ENCODE assay signal across 1 cellular context in the genomic region with DNA sequence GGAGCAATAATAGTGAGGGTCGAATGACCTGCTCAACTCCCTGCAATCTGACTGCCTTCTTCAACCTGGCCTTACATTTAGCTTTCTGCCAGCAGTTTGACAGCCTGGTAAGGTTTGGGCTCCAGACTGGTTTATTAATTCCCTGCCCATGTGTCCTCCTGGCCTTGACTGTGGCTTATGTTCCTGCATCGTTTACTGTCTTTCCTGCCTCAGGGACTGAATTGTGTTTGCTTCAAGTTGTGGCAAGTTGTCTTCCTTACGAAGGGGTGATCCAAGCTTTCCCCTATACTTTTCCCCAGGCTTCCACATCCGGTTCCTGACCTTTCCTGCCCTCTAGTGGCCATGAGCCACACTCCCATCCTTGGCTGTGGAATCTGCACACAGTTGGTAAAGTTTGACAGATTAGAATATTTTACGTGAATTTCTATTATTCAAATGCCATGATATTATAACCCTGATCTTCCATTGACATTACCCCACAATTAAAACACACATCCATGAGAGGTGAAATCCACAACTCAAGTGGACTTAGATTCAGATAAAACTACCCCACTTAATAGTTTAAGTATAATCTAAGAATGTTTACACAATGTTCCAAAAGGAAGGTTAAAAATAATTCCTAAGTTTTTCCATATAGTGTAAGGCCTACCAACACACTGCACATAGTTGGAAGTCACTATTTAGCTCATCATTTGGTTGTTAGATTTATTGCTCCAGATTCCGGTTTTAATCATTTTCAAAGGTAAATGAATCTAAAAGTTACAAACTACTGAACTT.
TF ChIP-seq lines count a peak whose summit lies in the region.

No MANE protein-coding gene starts in this region.

TF ChIP-seq in HCT116, 20 proteins besides CTCF, POLR2A, EP300 and RAD21 (continued from another document):
- no peak for TF ChIP-seq ZNF274 (IDR thresholded peaks at IDR 0.05; ENCODE audit: low read depth, low read length)
- TF ChIP-seq, protein P1, sequence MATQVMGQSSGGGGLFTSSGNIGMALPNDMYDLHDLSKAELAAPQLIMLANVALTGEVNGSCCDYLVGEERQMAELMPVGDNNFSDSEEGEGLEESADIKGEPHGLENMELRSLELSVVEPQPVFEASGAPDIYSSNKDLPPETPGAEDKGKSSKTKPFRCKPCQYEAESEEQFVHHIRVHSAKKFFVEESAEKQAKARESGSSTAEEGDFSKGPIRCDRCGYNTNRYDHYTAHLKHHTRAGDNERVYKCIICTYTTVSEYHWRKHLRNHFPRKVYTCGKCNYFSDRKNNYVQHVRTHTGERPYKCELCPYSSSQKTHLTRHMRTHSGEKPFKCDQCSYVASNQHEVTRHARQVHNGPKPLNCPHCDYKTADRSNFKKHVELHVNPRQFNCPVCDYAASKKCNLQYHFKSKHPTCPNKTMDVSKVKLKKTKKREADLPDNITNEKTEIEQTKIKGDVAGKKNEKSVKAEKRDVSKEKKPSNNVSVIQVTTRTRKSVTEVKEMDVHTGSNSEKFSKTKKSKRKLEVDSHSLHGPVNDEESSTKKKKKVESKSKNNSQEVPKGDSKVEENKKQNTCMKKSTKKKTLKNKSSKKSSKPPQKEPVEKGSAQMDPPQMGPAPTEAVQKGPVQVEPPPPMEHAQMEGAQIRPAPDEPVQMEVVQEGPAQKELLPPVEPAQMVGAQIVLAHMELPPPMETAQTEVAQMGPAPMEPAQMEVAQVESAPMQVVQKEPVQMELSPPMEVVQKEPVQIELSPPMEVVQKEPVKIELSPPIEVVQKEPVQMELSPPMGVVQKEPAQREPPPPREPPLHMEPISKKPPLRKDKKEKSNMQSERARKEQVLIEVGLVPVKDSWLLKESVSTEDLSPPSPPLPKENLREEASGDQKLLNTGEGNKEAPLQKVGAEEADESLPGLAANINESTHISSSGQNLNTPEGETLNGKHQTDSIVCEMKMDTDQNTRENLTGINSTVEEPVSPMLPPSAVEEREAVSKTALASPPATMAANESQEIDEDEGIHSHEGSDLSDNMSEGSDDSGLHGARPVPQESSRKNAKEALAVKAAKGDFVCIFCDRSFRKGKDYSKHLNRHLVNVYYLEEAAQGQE (IDR thresholded peaks at IDR 0.05; ENCODE audit: low read depth), result no peak
- no peak for TF ChIP-seq POLR2AphosphoS5 (IDR thresholded peaks at IDR 0.05; ENCODE audit: low read depth, low read length)
- TF ChIP-seq, protein P2, sequence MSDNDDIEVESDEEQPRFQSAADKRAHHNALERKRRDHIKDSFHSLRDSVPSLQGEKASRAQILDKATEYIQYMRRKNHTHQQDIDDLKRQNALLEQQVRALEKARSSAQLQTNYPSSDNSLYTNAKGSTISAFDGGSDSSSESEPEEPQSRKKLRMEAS (IDR thresholded peaks at IDR 0.05), result no peak
- TF ChIP-seq, protein P3, sequence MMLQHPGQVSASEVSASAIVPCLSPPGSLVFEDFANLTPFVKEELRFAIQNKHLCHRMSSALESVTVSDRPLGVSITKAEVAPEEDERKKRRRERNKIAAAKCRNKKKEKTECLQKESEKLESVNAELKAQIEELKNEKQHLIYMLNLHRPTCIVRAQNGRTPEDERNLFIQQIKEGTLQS (IDR thresholded peaks at IDR 0.05), result no peak
- TF ChIP-seq EZH2phosphoT487 (IDR thresholded peaks at IDR 0.05; ENCODE audit: borderline replicate concordance), result no peak
- no peak for TF ChIP-seq EGR1 (IDR thresholded peaks at IDR 0.05; ENCODE audit: low read depth)
- TF ChIP-seq EZH2 (IDR thresholded peaks at IDR 0.05), result no peak
- TF ChIP-seq FOSL1 (IDR thresholded peaks at IDR 0.05; ENCODE audit: low read depth), result no peak
- no peak for TF ChIP-seq ELF1 (IDR thresholded peaks at IDR 0.05; ENCODE audit: borderline replicate concordance, low read depth)
- TF ChIP-seq JUND (IDR thresholded peaks at IDR 0.05), result no peak
